In the genomic region with DNA sequence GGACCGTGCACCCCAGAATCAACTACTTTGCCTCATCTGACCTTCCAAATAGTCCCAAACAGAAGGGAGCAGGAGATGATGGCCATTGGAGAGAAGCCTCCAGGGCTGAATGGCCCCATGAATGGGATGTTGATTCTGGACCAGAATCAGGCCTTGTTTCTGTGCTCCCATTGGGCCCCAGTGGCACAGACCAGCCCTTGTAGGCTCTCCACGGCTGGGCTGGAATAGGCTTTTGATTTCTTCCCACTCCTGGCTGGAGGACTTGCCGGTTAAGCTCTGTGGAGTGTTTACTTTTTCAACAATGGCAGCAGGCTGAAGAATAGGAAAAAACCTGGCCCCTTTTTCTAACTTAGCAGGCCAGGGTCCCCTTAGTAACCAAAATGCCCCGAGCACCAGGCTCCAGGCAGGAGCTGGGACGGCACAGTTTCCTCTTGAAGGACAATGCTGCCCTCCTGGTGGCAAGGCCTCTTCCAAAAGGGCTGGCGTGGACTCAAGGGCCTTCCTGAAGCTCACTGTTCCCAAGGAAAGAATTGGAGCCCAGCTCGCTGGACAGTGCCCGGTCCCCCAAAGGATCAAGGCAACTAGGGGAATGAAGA, we compare ENCODE assay signal across 26 cellular contexts.
DNase-seq lines count a peak whose midpoint lies in the region; ATAC-seq, FAIRE-seq and TF ChIP-seq lines count a peak whose summit lies in the region.
"Had no signal": no experiment of that assay in that cellular context is flagged by ENCODE, and none has a peak within 500 bp of the region (broad histone marks: within the 10 kb centered on the region; RNA-seq: fewer than 3 reads in every experiment).

No MANE protein-coding gene starts in this region.

- H3K4me1 ChIP-seq in kidney (ENCODE audit: control insufficient read depth in 1 of 2, insufficient read depth in 1 of 2, low read depth in 1 of 2, low read length in 2 of 2) = no peaks in the 10 kb centered on the region

- no peak for FAIRE-seq in kidney (lab: Jason Lieb, UNC)
- FAIRE-seq: keratinocyte had no signal

- H3K9me3 ChIP-seq in kidney (ENCODE audit: control insufficient read depth in 1 of 2, low read length in 2 of 2) = peaks cover 0 to 4% of the 10 kb centered on the region in 2 donors

- no peak for TF ChIP-seq CTCF in kidney (IDR thresholded peaks at IDR 0.05; ENCODE audit: borderline replicate concordance, extremely low read depth, insufficient read depth)

- ATAC-seq in left cardiac atrium (no peak), GM21447 (IDR thresholded peaks at IDR 0.05; ENCODE audit: unreplicated experiment) (no peak), HG02588 (IDR thresholded peaks at IDR 0.05; ENCODE audit: unreplicated experiment) (no peak)
- ATAC-seq: activated CD8-positive, alpha-beta memory T cell treated with anti-CD3 and anti-CD28 coated beads, Interleukin-2, amount 10 ng/mL, durations not matched to agents 7 days and 5 days; GM23338; PC-3 had no signal

- H3K27ac ChIP-seq in caudate nucleus (ENCODE audit: low read depth, low read length) = peak overlapping the region; percentile 18
- H3K27ac ChIP-seq in kidney (ENCODE audit: low read depth in 2 of 2, low read length in 2 of 2) = no peak overlapping the region
- H3K27ac ChIP-seq: BLaER1, skin epidermis had no signal

- peaks cover 0 to 4% of the 10 kb centered on the region in 2 donors for H3K36me3 ChIP-seq in kidney (ENCODE audit: control insufficient read depth in 1 of 2, insufficient read depth in 2 of 2, low read length in 2 of 2)

- H3K9ac ChIP-seq in kidney (ENCODE audit: low read length in 2 of 2) = no peak overlapping the region
- H3K9ac ChIP-seq: BLaER1 had no signal

- intact Hi-C loops in left cardiac atrium (cut with DNase I) (no loop called here), kidney (cut with DNase I) (no loop called here)

- peak; percentile 78 for DNase-seq in DMS153 (lab: John Stamatoyannopoulos, UW)
- peak; percentile 79 for DNase-seq in NCI-H2029 treated with DMSO at 0.1 percent for 48 hours (lab: John Stamatoyannopoulos, UW)
- peak in 47 of 61 donors; percentile 5 to 94 (median 46) for DNase-seq in caudate nucleus (lab: John Stamatoyannopoulos, UW)
- DNase-seq in midbrain (lab: John Stamatoyannopoulos, UW) = peak; percentile 75
- no peak for DNase-seq in left cardiac atrium
- DNase-seq in kidney = no peak
- DNase-seq: activated CD4-positive, alpha-beta T cell treated with anti-CD3 and anti-CD28 coated beads, Interleukin-2, amount 10 ng/mL, durations not matched to agents 7 days and 5 days; activated CD8-positive, alpha-beta memory T cell treated with anti-CD3 and anti-CD28 coated beads, Interleukin-2, amount 10 ng/mL, durations not matched to agents 7 days and 5 days; activated naive CD4-positive, alpha-beta T cell treated with anti-CD3 and anti-CD28 coated beads for 36 hours; amniotic stem cell; Calu3; dermis blood vessel endothelial cell; HFFc6; NCI-H1417; NCI-H2171; PC-3; SHP77; stimulated activated CD4-positive, alpha-beta T cell treated with anti-CD3 and anti-CD28 coated beads, Interleukin-1b, Interleukin-23, amount 100 ng/mL, for 48 hours; SW 1271; T1000 had no signal

- H3K4me3 ChIP-seq in kidney (ENCODE audit: low read length in 2 of 2) = no peak overlapping the region
- H3K4me3 ChIP-seq: BLaER1, GM23338, skin epidermis had no signal

Comparison
In these comparisons a context has a peak if more than half of its experiments do, and no peak if none do; other contexts are left out.
1. DNase-seq: peak in DMS153 (single experiment), NCI-H2029 treated with DMSO at 0.1 percent for 48 hours (single experiment), caudate nucleus (47 of 61) and midbrain (single experiment); none in left cardiac atrium (single experiment) and kidney (single experiment).